Comparison of ENCODE assay signal across 25 cellular contexts in genomic region chr11:113908107-113908506, GRCh38. TPM values are rescaled to one million over a fixed set of nuclear protein-coding genes. Genes with fewer than 3 reads are reported as not detected.
"Had no signal": no experiment of that assay in that cellular context is flagged by ENCODE, and none has a peak within 500 bp of the region (broad histone marks: within the 10 kb centered on the region; RNA-seq: fewer than 3 reads in every experiment).

No MANE protein-coding gene starts in this region.

- DNase-seq: activated CD4-positive, alpha-beta memory T cell treated with anti-CD3 and anti-CD28 coated beads for 36 hours; activated CD4-positive, alpha-beta T cell treated with anti-CD3 and anti-CD28 coated beads for 4 hours; activated CD4-positive, CD25-positive, alpha-beta regulatory T cell; activated effector memory CD4-positive, alpha-beta T cell treated with Interleukin-2 at 50 U/mL for 16 hours; activated naive CD4-positive, alpha-beta T cell treated with anti-CD3 and anti-CD28 coated beads, Interleukin-2, amount 10 ng/mL, durations not matched to agents 7 days and 5 days; activated T-cell treated with anti-CD3 and anti-CD28 coated beads, Interleukin-2, amount 50 U/mL, for 72 hours; amygdala; effector CD4-positive, alpha-beta T cell; erythroblast; foreskin keratinocyte; immature natural killer cell; left lung; naive thymus-derived CD4-positive, alpha-beta T cell; pancreas; right cardiac atrium; stimulated activated CD4-positive, alpha-beta T cell treated with anti-CD3 and anti-CD28 coated beads, Interleukin-4, amount 100 ng/mL, for 24 hours; stimulated activated naive CD8-positive, alpha-beta T cell treated with anti-CD3 and anti-CD28 coated beads, Interleukin-15, Interleukin-2, amounts not matched to agents 100 U/mL and 50 U/mL, for 24 hours; T-helper 17 cell; tibial artery had no signal

- H3K27ac Mint-ChIP-seq: activated CD4-positive, alpha-beta memory T cell treated with anti-CD3 and anti-CD28 coated beads for 36 hours; activated naive CD4-positive, alpha-beta T cell treated with anti-CD3 and anti-CD28 coated beads, Interleukin-2, amount 10 ng/mL, durations not matched to agents 7 days and 5 days; immature natural killer cell; naive thymus-derived CD4-positive, alpha-beta T cell; T-helper 17 cell had no signal

- H3K36me3 ChIP-seq: left lung, pancreas, tibial artery had no signal

- ATAC-seq: activated T-cell treated with anti-CD3 and anti-CD28 coated beads, Interleukin-2, amount 50 U/mL, for 72 hours; foreskin keratinocyte; left lung; naive thymus-derived CD4-positive, alpha-beta T cell; pancreas; right cardiac atrium; stimulated activated naive CD8-positive, alpha-beta T cell treated with anti-CD3 and anti-CD28 coated beads, Interleukin-15, Interleukin-2, amounts not matched to agents 100 U/mL and 50 U/mL, for 24 hours; T-helper 17 cell had no signal

- H3K27me3 Mint-ChIP-seq: activated CD4-positive, alpha-beta memory T cell treated with anti-CD3 and anti-CD28 coated beads for 36 hours had no signal

- H3K9me3 ChIP-seq: left lung, pancreas, tibial artery had no signal

- H3K36me3 Mint-ChIP-seq: activated CD4-positive, alpha-beta memory T cell treated with anti-CD3 and anti-CD28 coated beads for 36 hours; activated naive CD4-positive, alpha-beta T cell treated with anti-CD3 and anti-CD28 coated beads, Interleukin-2, amount 10 ng/mL, durations not matched to agents 7 days and 5 days; immature natural killer cell; naive thymus-derived CD4-positive, alpha-beta T cell had no signal

- H3K4me1 ChIP-seq: foreskin keratinocyte, left lung had no signal

- H3K4me3 Mint-ChIP-seq: activated CD4-positive, alpha-beta memory T cell treated with anti-CD3 and anti-CD28 coated beads for 36 hours; activated naive CD4-positive, alpha-beta T cell treated with anti-CD3 and anti-CD28 coated beads, Interleukin-2, amount 10 ng/mL, durations not matched to agents 7 days and 5 days; immature natural killer cell; naive thymus-derived CD4-positive, alpha-beta T cell; T-helper 17 cell had no signal

- H3K4me1 Mint-ChIP-seq: activated naive CD4-positive, alpha-beta T cell treated with anti-CD3 and anti-CD28 coated beads, Interleukin-2, amount 10 ng/mL, durations not matched to agents 7 days and 5 days; immature natural killer cell; naive thymus-derived CD4-positive, alpha-beta T cell had no signal

- H3K27ac ChIP-seq: foreskin keratinocyte, left lung, pancreas, tibial artery had no signal

- H3K27me3 ChIP-seq: pancreas had no signal

- H3K4me3 ChIP-seq: left lung, lung, pancreas, tibial artery had no signal

- H3K9me3 Mint-ChIP-seq: activated CD4-positive, alpha-beta memory T cell treated with anti-CD3 and anti-CD28 coated beads for 36 hours; activated naive CD4-positive, alpha-beta T cell treated with anti-CD3 and anti-CD28 coated beads, Interleukin-2, amount 10 ng/mL, durations not matched to agents 7 days and 5 days; activated T-cell treated with anti-CD3 and anti-CD28 coated beads, Interleukin-2, amount 50 U/mL, for 72 hours; immature natural killer cell; naive thymus-derived CD4-positive, alpha-beta T cell had no signal

RNA-seq across cellular contexts. Expression of gene HTR3B, which starts 3.5 kb away (rescaled TPM):
- total RNA-seq: activated CD4-positive, alpha-beta memory T cell treated with anti-CD3 and anti-CD28 coated beads for 36 hours; activated T-cell treated with anti-CD3 and anti-CD28 coated beads, Interleukin-2, amount 50 U/mL, for 72 hours; chondrocyte; foreskin keratinocyte; glomerular endothelial cell; kidney epithelial cell; left lung; lung; naive thymus-derived CD4-positive, alpha-beta T cell; pancreas; pulmonary artery endothelial cell; right cardiac atrium; T-helper 17 cell; urinary bladder had no signal
- polyA plus RNA-seq: foreskin keratinocyte; immature natural killer cell; naive thymus-derived CD4-positive, alpha-beta T cell; pancreas; right cardiac atrium; urinary bladder had no signal
